In genomic region chr9:2120926-2121689, GRCh38 we compare ENCODE assay signal across 14 cellular contexts.
DNase-seq lines count a peak whose midpoint lies in the region; ATAC-seq and TF ChIP-seq lines count a peak whose summit lies in the region.
"Had no signal": no experiment of that assay in that cellular context is flagged by ENCODE, and none has a peak within 500 bp of the region (broad histone marks: within the 10 kb centered on the region; RNA-seq: fewer than 3 reads in every experiment).

No MANE protein-coding gene starts in this region.

- H2BK120ac ChIP-seq in IMR-90 (ENCODE audit: low read depth, low read length): no peak overlapping the region

- BruUV-seq in IMR-90 (replicated peaks; lab: Mats Ljungman, UMichigan) (no TSS peak), Caco-2 (replicated peaks; lab: Mats Ljungman, UMichigan) (no TSS peak)

- no peak overlapping the region for H3K4me2 ChIP-seq in IMR-90 (ENCODE audit: low read depth, low read length)
- H3K4me2 ChIP-seq: KMS-11 had no signal

- H3K14ac ChIP-seq in IMR-90 (replicated peaks; ENCODE audit: low read depth, low read length): no peak overlapping the region

- no peak overlapping the region for H3K27ac ChIP-seq in IMR-90 (ENCODE audit: insufficient read depth, low read length)
- H3K27ac ChIP-seq in lower lobe of right lung: no peak overlapping the region
- H3K27ac ChIP-seq: KMS-11 had no signal

- TF ChIP-seq RAD21 in IMR-90 (IDR thresholded peaks at IDR 0.05; ENCODE audit: low read length): no peak

- no peaks in the 10 kb centered on the region for H4K20me1 ChIP-seq in IMR-90 (ENCODE audit: insufficient read depth, low read length)

- H2AFZ ChIP-seq in IMR-90 (replicated peaks; ENCODE audit: low read length, poor library complexity): no peak overlapping the region

- H3K27ac Mint-ChIP-seq in chondrocyte (ENCODE audit: unreplicated experiment) (no peak overlapping the region), endothelial cell (ENCODE audit: unreplicated experiment) (no peak overlapping the region), Caco-2 (ENCODE audit: unreplicated experiment) (no peak overlapping the region)
- H3K27ac Mint-ChIP-seq: activated T-cell treated with anti-CD3 and anti-CD28 coated beads, Interleukin-2, amount 50 U/mL, for 72 hours had no signal

- H3K27me3 ChIP-seq in IMR-90 (ENCODE audit: control insufficient read depth, insufficient read depth, low read length) (no peaks in the 10 kb centered on the region), lower lobe of right lung (ENCODE audit: low read depth) (no peaks in the 10 kb centered on the region), Caco-2 (replicated peaks; ENCODE audit: control insufficient read depth, insufficient read depth, low read length) (no peaks in the 10 kb centered on the region)
- H3K27me3 ChIP-seq: spleen had no signal

- no peaks in the 10 kb centered on the region for H3K9me3 Mint-ChIP-seq in chondrocyte (ENCODE audit: low read depth)
- H3K9me3 Mint-ChIP-seq in endothelial cell (ENCODE audit: unreplicated experiment): no peaks in the 10 kb centered on the region
- no peaks in the 10 kb centered on the region for H3K9me3 Mint-ChIP-seq in Caco-2 (ENCODE audit: unreplicated experiment)
- H3K9me3 Mint-ChIP-seq: activated T-cell treated with anti-CD3 and anti-CD28 coated beads, Interleukin-2, amount 50 U/mL, for 72 hours had no signal

- ATAC-seq in IMR-90 (ENCODE audit: low read depth) (peak; percentile 35; the same call in 1 of the 2 replicates), lower lobe of right lung (peak in 1 of 2 donors; percentile 35), GM21526 (IDR thresholded peaks at IDR 0.05; ENCODE audit: low FRiP score, unreplicated experiment) (no peak)
- ATAC-seq: activated T-cell treated with anti-CD3 and anti-CD28 coated beads, Interleukin-2, amount 50 U/mL, for 72 hours had no signal

- no peak overlapping the region for H3K4ac ChIP-seq in IMR-90 (ENCODE audit: low read depth, low read length)

- CTCF ChIA-PET in IMR-90 (lab: Yijun Ruan, JAX) (no interaction called here), Caco-2 (lab: Charles Lee) (no interaction called here)

- H3K4me1 Mint-ChIP-seq in chondrocyte (ENCODE audit: low read depth) (peaks cover 54% of the 10 kb centered on the region), endothelial cell (ENCODE audit: unreplicated experiment) (no peaks in the 10 kb centered on the region), Caco-2 (ENCODE audit: low read depth, unreplicated experiment) (no peaks in the 10 kb centered on the region)

- peaks cover 19% of the 10 kb centered on the region for H3K36me3 ChIP-seq in IMR-90 (ENCODE audit: control insufficient read depth, insufficient read depth, low read length)
- peaks cover 81% of the 10 kb centered on the region for H3K36me3 ChIP-seq in lower lobe of right lung
- no peaks in the 10 kb centered on the region for H3K36me3 ChIP-seq in Caco-2 (ENCODE audit: control insufficient read depth, insufficient read depth, low read length)

- no peak overlapping the region for H2BK5ac ChIP-seq in IMR-90 (ENCODE audit: low read depth, low read length, poor library complexity, severe bottlenecking)

- 0 out of 2 replicates have a peak, but pooled peaks cover 3% of the 10 kb centered on the region for H3K9me1 ChIP-seq in IMR-90 (ENCODE audit: insufficient read depth, low read length)

- no peak overlapping the region for H3K4me3 ChIP-seq in IMR-90 (ENCODE audit: insufficient read depth, low read depth, low read length)
- H3K4me3 ChIP-seq in lower lobe of right lung: no peak overlapping the region
- no peak overlapping the region for H3K4me3 ChIP-seq in Caco-2 (ENCODE audit: low read depth, low read length)
- H3K4me3 ChIP-seq: spleen had no signal

- H2BK15ac ChIP-seq in IMR-90 (ENCODE audit: low read depth, low read length): no peak overlapping the region

- H3K9me3 ChIP-seq in IMR-90 (ENCODE audit: control insufficient read depth, insufficient read depth, low read length) (no peaks in the 10 kb centered on the region), lower lobe of right lung (no peaks in the 10 kb centered on the region), Caco-2 (no peaks in the 10 kb centered on the region)
- H3K9me3 ChIP-seq: spleen had no signal

- no peak overlapping the region for H3K18ac ChIP-seq in IMR-90 (ENCODE audit: low read depth, low read length)

- no peak overlapping the region for H4K91ac ChIP-seq in IMR-90 (ENCODE audit: insufficient read depth, low read depth, low read length)

- H3K4me1 ChIP-seq in IMR-90 (ENCODE audit: control insufficient read depth, insufficient read depth, low read length): 0 out of 2 replicates have a peak, but pooled peaks cover 2% of the 10 kb centered on the region
- H3K4me1 ChIP-seq in lower lobe of right lung: peaks cover 22% of the 10 kb centered on the region
- no peaks in the 10 kb centered on the region for H3K4me1 ChIP-seq in Caco-2

- H3K23ac ChIP-seq in IMR-90 (ENCODE audit: low read depth, low read length): no peak overlapping the region

- in situ Hi-C loops in ACHN (cut with HindIII; ENCODE audit: low pct_ligation_motif_present, low pct_unique_long_range_greater_than_20kb, low sequenced_read_pairs): no loop called here
- in situ Hi-C loops in IMR-90 (cut with MboI; ENCODE audit: low sequenced_read_pairs): loop anchor here (10.0 kb wide), 1 partner anchor 714 kb away; no protein-coding TSS in a partner anchor

- H3K9ac ChIP-seq in IMR-90 (ENCODE audit: low read depth, low read length): no peak overlapping the region
- H3K9ac ChIP-seq: KMS-11 had no signal

- H3K4me3 Mint-ChIP-seq in chondrocyte (ENCODE audit: unreplicated experiment) (no peak overlapping the region), endothelial cell (ENCODE audit: unreplicated experiment) (no peak overlapping the region), Caco-2 (ENCODE audit: unreplicated experiment) (no peak overlapping the region)
- H3K4me3 Mint-ChIP-seq: activated T-cell treated with anti-CD3 and anti-CD28 coated beads, Interleukin-2, amount 50 U/mL, for 72 hours had no signal

- H3K27me3 Mint-ChIP-seq in chondrocyte (ENCODE audit: low read depth) (no peaks in the 10 kb centered on the region), endothelial cell (ENCODE audit: unreplicated experiment) (peaks cover 1% of the 10 kb centered on the region), Caco-2 (ENCODE audit: insufficient read depth, unreplicated experiment) (peaks cover 4% of the 10 kb centered on the region)

- no peak overlapping the region for H2AK9ac ChIP-seq in IMR-90 (replicated peaks; ENCODE audit: low read depth, low read length, poor library complexity)

- WGBS in IMR-90 (ENCODE audit: extremely low coverage in 2 of 2, insufficient read length in 1 of 2), 2 experiments: no CpG with 5 or more reads among the region's 3 CpGs

- no peaks in the 10 kb centered on the region for H3K79me1 ChIP-seq in IMR-90 (ENCODE audit: low read depth in 1 of 2, low read length in 2 of 2)

- no peak overlapping the region for H4K8ac ChIP-seq in IMR-90 (ENCODE audit: low read depth in 2 of 2, low read length in 2 of 2)

- dilution Hi-C loops in IMR-90 (cut with HindIII; ENCODE audit: low sequenced_read_pairs, unreplicated experiment): loop anchor here (25.0 kb wide), 1 partner anchor 109 kb away; the partner anchor contains the start of gene SMARCA2

- no peak overlapping the region for H4K5ac ChIP-seq in IMR-90 (ENCODE audit: low read depth, low read length)

- H2AK5ac ChIP-seq in IMR-90 (ENCODE audit: low read depth, low read length): no peak overlapping the region

- POLR2A ChIA-PET in IMR-90 (lab: Charles Lee; ENCODE audit: unreplicated experiment) (no interaction called here), Caco-2 (lab: Charles Lee) (no interaction called here)

- intact Hi-C loops in IMR-90 (cut with micrococcal nuclease): no loop called here
- intact Hi-C loops in lower lobe of right lung (cut with DNase I): no loop called here
- intact Hi-C loops in Caco-2 (cut with micrococcal nuclease; ENCODE audit: unreplicated experiment): no loop called here

- H2BK20ac ChIP-seq in IMR-90 (ENCODE audit: low read depth, low read length): no peak overlapping the region

- TF ChIP-seq POLR2A in IMR-90 (IDR thresholded peaks at IDR 0.05; ENCODE audit: low read depth, low read length): no peak

- peak; percentile 51 for DNase-seq in ACHN
- peak; percentile 56 for DNase-seq in IMR-90
- no peak for DNase-seq in chondrocyte (ENCODE audit: low spot score)
- no peak for DNase-seq in lower lobe of right lung
- no peak for DNase-seq in endothelial cell (ENCODE audit: low spot score)
- DNase-seq in Caco-2: no peak
- no peak for DNase-seq in NCI-H1048 (lab: John Stamatoyannopoulos, UW)
- DNase-seq: activated T-cell treated with anti-CD3 and anti-CD28 coated beads, Interleukin-2, amount 50 U/mL, for 72 hours; NCI-H69; spleen; stimulated activated naive CD4-positive, alpha-beta T cell; T-helper 9 cell had no signal

- H3K56ac ChIP-seq in IMR-90 (ENCODE audit: extremely low read depth, insufficient read depth, low read length): no peak overlapping the region

- TF ChIP-seq CTCF in IMR-90 (conservative IDR thresholded peaks at IDR 0.05; ENCODE audit: low read depth, low read length) (peak; percentile 30; the same call in 1 of the 2 replicates), chondrocyte (IDR thresholded peaks at IDR 0.05) (peak; percentile 73), lower lobe of right lung (IDR thresholded peaks at IDR 0.05) (peak; percentile 13), endothelial cell (IDR thresholded peaks at IDR 0.05; ENCODE audit: unreplicated experiment) (no peak), Caco-2 (IDR thresholded peaks at IDR 0.05; ENCODE audit: insufficient read depth in 1 of 2, low read depth in 1 of 2, low read length in 1 of 2, severe bottlenecking in 1 of 2, unreplicated experiment in 1 of 2) (no peak)

- H3K36me3 Mint-ChIP-seq in chondrocyte (ENCODE audit: low read depth) (peaks cover 20% of the 10 kb centered on the region), endothelial cell (ENCODE audit: low read depth, unreplicated experiment) (peaks cover 6% of the 10 kb centered on the region), Caco-2 (ENCODE audit: insufficient read depth, unreplicated experiment) (no peaks in the 10 kb centered on the region)

TF ChIP-seq in IMR-90, 13 proteins besides CTCF, POLR2A, EP300 and RAD21:
- TF ChIP-seq CEBPB (IDR thresholded peaks at IDR 0.05; ENCODE audit: low read depth, low read length): no peak
- peak; percentile 15; the same call in 1 of the 2 replicates for TF ChIP-seq SMC3 (IDR thresholded peaks at IDR 0.05; ENCODE audit: low read depth, low read length)

Comparison
In these comparisons a context has a peak if more than half of its experiments do, and no peak if none do; other contexts are left out.
1. DNase-seq: peak in ACHN (single experiment) and IMR-90 (single experiment); none in chondrocyte (single experiment), lower lobe of right lung (single experiment), endothelial cell (single experiment), Caco-2 (0 of 2) and NCI-H1048 (single experiment).
2. CTCF ChIP-seq: peak in IMR-90 (single experiment), chondrocyte (single experiment) and lower lobe of right lung (single experiment); none in endothelial cell (single experiment) and Caco-2 (0 of 2).